ENCODE assay signal across 9 cellular contexts in the genomic region with DNA sequence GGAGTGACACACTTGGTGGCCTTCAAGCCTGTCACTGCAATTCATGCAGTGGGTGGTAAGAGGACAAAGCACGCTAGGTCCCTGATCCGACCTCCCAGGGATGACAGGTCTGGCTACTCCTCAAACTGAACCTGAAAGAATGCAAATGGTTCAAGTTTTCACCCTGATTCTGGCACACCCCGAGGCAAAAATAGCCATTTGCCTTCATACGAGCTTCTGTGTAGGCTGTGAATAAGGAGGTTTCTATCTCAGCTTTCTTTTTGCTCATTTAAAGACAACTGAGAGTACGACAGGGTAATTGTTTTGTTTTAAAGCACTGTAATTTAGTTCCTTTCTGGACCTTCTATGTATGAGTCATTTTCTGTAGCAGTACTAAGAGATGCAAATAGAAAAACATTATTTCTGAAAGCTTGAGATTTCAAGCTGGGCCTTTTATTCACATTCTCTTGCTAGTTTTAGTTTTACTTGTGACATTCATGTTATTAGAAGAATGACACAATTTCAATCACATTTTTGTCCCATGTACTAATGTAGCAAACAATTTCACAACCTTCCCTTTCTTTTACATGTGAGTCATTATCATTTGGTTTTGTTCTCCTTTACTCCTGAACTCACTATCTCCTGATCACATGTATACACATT. TPM values are rescaled to one million over a fixed set of nuclear protein-coding genes. Genes with fewer than 3 reads are reported as not detected.
DNase-seq lines count a peak whose midpoint lies in the region; ATAC-seq, FAIRE-seq and TF ChIP-seq lines count a peak whose summit lies in the region.
"Had no signal": no experiment of that assay in that cellular context is flagged by ENCODE, and none has a peak within 500 bp of the region (broad histone marks: within the 10 kb centered on the region; RNA-seq: fewer than 3 reads in every experiment).

No MANE protein-coding gene starts in this region.

- intact Hi-C loops in HepG2 (cut with micrococcal nuclease; ENCODE audit: unreplicated experiment): loop anchor here (10.0 kb wide), 1 partner anchor 278 kb away; a partner anchor contains a TSS

- FAIRE-seq in HepG2 (lab: Jason Lieb, UNC): no peak
- FAIRE-seq: G401.6 had no signal

- no peak for TF ChIP-seq CTCF in liver (IDR thresholded peaks at IDR 0.05; ENCODE audit: low read depth, low read length, missing input control)
- no peak for TF ChIP-seq CTCF in HepG2 (CRISPR knock-in tag; IDR thresholded peaks at IDR 0.05)

- H2AFZ ChIP-seq in HepG2 (ENCODE audit: low read length): no peak overlapping the region

- TF ChIP-seq RAD21 in liver (IDR thresholded peaks at IDR 0.05) (no peak), HepG2 (CRISPR knock-in tag; IDR thresholded peaks at IDR 0.05) (no peak)

- ATAC-seq in HepG2 (no peak), HG02973 (IDR thresholded peaks at IDR 0.05; ENCODE audit: unreplicated experiment) (peak; percentile 87), left lobe of liver (no peak)
- peak; percentile 79 for ATAC-seq in stimulated activated memory B cell treated with anti-CD40 and anti-IgM and Interleukin-4, amounts not matched to agents 10 μg/mL and 1 μg/mL and 100 μg/mL, for 72 hours

- H3K36me3 ChIP-seq in liver (ENCODE audit: control insufficient read depth in 4 of 4, insufficient read depth in 3 of 4, low read depth in 1 of 4, low read length in 3 of 4) (no peaks in the 10 kb centered on the region), HepG2 (replicated peaks in 1 of 2; ENCODE audit: control insufficient read depth in 1 of 2, insufficient read depth in 2 of 2, low read length in 2 of 2) (no peaks in the 10 kb centered on the region)

- TF ChIP-seq EP300 in HepG2 (IDR thresholded peaks at IDR 0.05; ENCODE audit: low read depth in 2 of 2, low read length in 2 of 2): no peak
- TF ChIP-seq EP300 in HepG2 (CRISPR knock-in tag; IDR thresholded peaks at IDR 0.05; ENCODE audit: borderline replicate concordance): no peak

- no peak overlapping the region for H3K4me2 ChIP-seq in HepG2 (ENCODE audit: low read depth, low read length)

- in situ Hi-C loops in HepG2 (cut with HindIII; ENCODE audit: extremely low pct_ligation_motif_present, low pct_unique_long_range_greater_than_20kb): no loop called here

- no peak overlapping the region for H3K4me3 ChIP-seq in liver (ENCODE audit: low read depth in 1 of 3, low read length in 3 of 3)
- H3K4me3 ChIP-seq in HepG2 (replicated peaks in 1 of 3; ENCODE audit: insufficient read depth in 1 of 3, low read depth in 2 of 3, low read length in 3 of 3): no peak overlapping the region

- H3K36me3 Mint-ChIP-seq in activated CD4-positive, alpha-beta memory T cell treated with anti-CD3 and anti-CD28 coated beads, Interleukin-2, amount 10 ng/mL, durations not matched to agents 7 days and 5 days (ENCODE audit: low read depth): no peaks in the 10 kb centered on the region
- H3K36me3 Mint-ChIP-seq in stimulated activated memory B cell treated with anti-CD40 and anti-IgM and Interleukin-4, amounts not matched to agents 10 μg/mL and 1 μg/mL and 100 μg/mL, for 72 hours: no peaks in the 10 kb centered on the region

- peak overlapping the region; percentile 64 for H3K27ac Mint-ChIP-seq in activated CD4-positive, alpha-beta memory T cell treated with anti-CD3 and anti-CD28 coated beads, Interleukin-2, amount 10 ng/mL, durations not matched to agents 7 days and 5 days
- no peak overlapping the region for H3K27ac Mint-ChIP-seq in stimulated activated memory B cell treated with anti-CD40 and anti-IgM and Interleukin-4, amounts not matched to agents 10 μg/mL and 1 μg/mL and 100 μg/mL, for 72 hours

- no peaks in the 10 kb centered on the region for H3K27me3 ChIP-seq in liver (ENCODE audit: control insufficient read depth in 4 of 4, insufficient read depth in 4 of 4, low read length in 3 of 4)
- no peaks in the 10 kb centered on the region; a peak in 1 of 5 replicates for H3K27me3 ChIP-seq in HepG2 (ENCODE audit: control insufficient read depth in 1 of 2, insufficient read depth in 2 of 2, low read length in 2 of 2)

- H3K4me3 Mint-ChIP-seq in activated CD4-positive, alpha-beta memory T cell treated with anti-CD3 and anti-CD28 coated beads, Interleukin-2, amount 10 ng/mL, durations not matched to agents 7 days and 5 days: no peak overlapping the region
- H3K4me3 Mint-ChIP-seq in stimulated activated memory B cell treated with anti-CD40 and anti-IgM and Interleukin-4, amounts not matched to agents 10 μg/mL and 1 μg/mL and 100 μg/mL, for 72 hours: no peak overlapping the region

- H3K79me2 ChIP-seq in HepG2 (ENCODE audit: insufficient read depth, low read length): no peaks in the 10 kb centered on the region

- H3K9me3 Mint-ChIP-seq in activated CD4-positive, alpha-beta memory T cell treated with anti-CD3 and anti-CD28 coated beads, Interleukin-2, amount 10 ng/mL, durations not matched to agents 7 days and 5 days: no peaks in the 10 kb centered on the region
- H3K9me3 Mint-ChIP-seq in stimulated activated memory B cell treated with anti-CD40 and anti-IgM and Interleukin-4, amounts not matched to agents 10 μg/mL and 1 μg/mL and 100 μg/mL, for 72 hours: no peaks in the 10 kb centered on the region

- H3K27me3 Mint-ChIP-seq in activated CD4-positive, alpha-beta memory T cell treated with anti-CD3 and anti-CD28 coated beads, Interleukin-2, amount 10 ng/mL, durations not matched to agents 7 days and 5 days: no peaks in the 10 kb centered on the region
- peaks cover 8% of the 10 kb centered on the region for H3K27me3 Mint-ChIP-seq in stimulated activated memory B cell treated with anti-CD40 and anti-IgM and Interleukin-4, amounts not matched to agents 10 μg/mL and 1 μg/mL and 100 μg/mL, for 72 hours

- H4K20me1 ChIP-seq in HepG2 (ENCODE audit: insufficient read depth, low read length): no peaks in the 10 kb centered on the region

- peaks cover 17% of the 10 kb centered on the region for H3K4me1 Mint-ChIP-seq in activated CD4-positive, alpha-beta memory T cell treated with anti-CD3 and anti-CD28 coated beads, Interleukin-2, amount 10 ng/mL, durations not matched to agents 7 days and 5 days
- H3K4me1 Mint-ChIP-seq in stimulated activated memory B cell treated with anti-CD40 and anti-IgM and Interleukin-4, amounts not matched to agents 10 μg/mL and 1 μg/mL and 100 μg/mL, for 72 hours: peaks cover 12% of the 10 kb centered on the region

- POLR2A ChIA-PET in HepG2 (lab: Yijun Ruan, JAX): no interaction called here
- POLR2A ChIA-PET in activated CD4-positive, alpha-beta memory T cell treated with anti-CD3 and anti-CD28 coated beads, Interleukin-2, amount 10 ng/mL, durations not matched to agents 7 days and 5 days (lab: Charles Lee): interaction anchor here (0.6 to 1.0 kb wide), 2 partner anchors 24 to 77 kb away, joined by 3 read pairs; a partner anchor contains a TSS

- peaks cover 0 to 33% (median 18%) of the 10 kb centered on the region in 4 donors for H3K4me1 ChIP-seq in liver (ENCODE audit: control insufficient read depth in 4 of 4, insufficient read depth in 4 of 4, low read length in 3 of 4)
- H3K4me1 ChIP-seq in HepG2 (ENCODE audit: insufficient read depth, low read length): peaks cover 13% of the 10 kb centered on the region

- no TSS peak for BruUV-seq in HepG2 (replicated peaks; lab: Mats Ljungman, UMichigan)

- H3K9me3 ChIP-seq in liver (ENCODE audit: control insufficient read depth in 4 of 4, low read length in 3 of 4): no peaks in the 10 kb centered on the region
- no peaks in the 10 kb centered on the region for H3K9me3 ChIP-seq in HepG2 (ENCODE audit: low read length)

- DNase-seq in HepG2 (ENCODE audit: low spot score) (no peak), DMS114 treated with DMSO at 0.1 percent for 48 hours (lab: John Stamatoyannopoulos, UW; ENCODE audit: unreplicated experiment) (no peak), nucleus accumbens (lab: John Stamatoyannopoulos, UW) (no peak), left lobe of liver (ENCODE audit: low spot score) (no peak)
- DNase-seq in activated CD4-positive, alpha-beta memory T cell treated with anti-CD3 and anti-CD28 coated beads, Interleukin-2, amount 10 ng/mL, durations not matched to agents 7 days and 5 days: no peak

- 84% methylated on average over 5 of the region's 5 CpGs for WGBS in liver
- WGBS in HepG2 (ENCODE audit: low lambda C conversion rate): 52% methylated on average over 4 of the region's 5 CpGs

- TF ChIP-seq POLR2A in HepG2 (IDR thresholded peaks at IDR 0.05; ENCODE audit: insufficient read depth in 1 of 2, low read depth in 2 of 2, low read length in 2 of 2): no peak

- CTCF ChIA-PET in HepG2 (lab: Yijun Ruan, JAX; ENCODE audit: low intra/inter-chr PET ratio, low total read pairs): no interaction called here
- CTCF ChIA-PET in activated CD4-positive, alpha-beta memory T cell treated with anti-CD3 and anti-CD28 coated beads, Interleukin-2, amount 10 ng/mL, durations not matched to agents 7 days and 5 days (lab: Charles Lee): interaction anchor here (0.6 to 7.2 kb wide), 3 partner anchors 62 to 1536 kb away, joined by 3 to 68 read pairs (median 6); no protein-coding TSS in a partner anchor

- H3K27ac ChIP-seq in liver (ENCODE audit: low read depth in 1 of 2, low read length in 2 of 2): peak overlapping the region; percentile 36 to 60
- H3K27ac ChIP-seq in HepG2 (ENCODE audit: extremely low read length, insufficient read depth, low read length): no peak overlapping the region

- H3K9ac ChIP-seq in liver (ENCODE audit: low read depth in 1 of 2, low read length in 2 of 2): no peak overlapping the region
- H3K9ac ChIP-seq in HepG2 (ENCODE audit: insufficient read depth, low read depth, low read length): no peak overlapping the region

RNA-seq across cellular contexts. Expression of a gene that starts 56.6 kb away (rescaled TPM):
- total RNA-seq in liver (10 to 100 TPM in 1 of 2 donors, 1 to 10 TPM in 1; 6.8 to 17.8 TPM), HepG2 (2016; rRNA removed; fragmentation: Illumina TruSeq; extraction: Trizol) (13.1 and 14.5 TPM in 2 replicates), left lobe of liver (23.6 TPM)
- polyA plus RNA-seq in liver (10 to 100 TPM; 16.3 to 28.8 TPM), HepG2 (2011; rRNA removed) (3.4 and 4.5 TPM in 2 replicates)
- 14.6 and 14.8 TPM in 2 replicates for total RNA-seq in HepG2 (2016; cell fraction: cytosol; rRNA removed; fragmentation: Illumina TruSeq; extraction: Trizol; ENCODE audit: low read depth)
- 12.6 and 14.3 TPM in 2 replicates for total RNA-seq in HepG2 (2016; cell fraction: insoluble cytoplasmic fraction; rRNA removed; fragmentation: Illumina TruSeq; extraction: Trizol)
- total RNA-seq in HepG2 (2016; cell fraction: membrane; rRNA removed; fragmentation: Illumina TruSeq; extraction: Trizol): 16.4 and 17.5 TPM in 2 replicates
- total RNA-seq in HepG2 (2016; cell fraction: nucleus; rRNA removed; fragmentation: Illumina TruSeq; extraction: Trizol): 5.5 and 6.1 TPM in 2 replicates
- 2.4 and 3.4 TPM in 2 replicates for polyA plus RNA-seq in HepG2 (2011; cell fraction: cytosol; rRNA removed)
- polyA plus RNA-seq in HepG2 (2011; cell fraction: nucleus; rRNA removed): 0.63 and 1.1 TPM in 2 replicates
- polyA plus RNA-seq in HepG2 (2012): 6.8 and 7.0 TPM in 2 replicates
- polyA plus RNA-seq in HepG2 (2016; cell fraction: cytosol; fragmentation: Illumina TruSeq; extraction: Trizol; ENCODE audit: low read depth): 18.5 and 18.8 TPM in 2 replicates
- 15.6 and 17.9 TPM in 2 replicates for polyA plus RNA-seq in HepG2 (2016; cell fraction: insoluble cytoplasmic fraction; fragmentation: Illumina TruSeq; extraction: Trizol; ENCODE audit: low read depth)
- polyA plus RNA-seq in HepG2 (2016; cell fraction: membrane; fragmentation: Illumina TruSeq; extraction: Trizol; ENCODE audit: low read depth): 15.9 and 16.3 TPM in 2 replicates
- polyA plus RNA-seq in HepG2 (2016; cell fraction: nucleus; fragmentation: Illumina TruSeq; extraction: Trizol; ENCODE audit: insufficient read depth, low read depth): 8.7 and 9.1 TPM in 2 replicates
- 1.1 and 2.3 TPM in 2 replicates for polyA minus RNA-seq in HepG2 (2011; rRNA and poly(A)+ RNA removed; ENCODE audit: low replicate concordance)
- polyA minus RNA-seq in HepG2 (2011; cell fraction: cytosol; rRNA and poly(A)+ RNA removed): 1.8 and 2.5 TPM in 2 replicates
- polyA minus RNA-seq in HepG2 (2011; cell fraction: nucleus; rRNA and poly(A)+ RNA removed): 2.0 and 2.2 TPM in 2 replicates
- 10 to 100 TPM; 10.9 to 11.6 TPM for total RNA-seq in activated CD4-positive, alpha-beta memory T cell treated with anti-CD3 and anti-CD28 coated beads, Interleukin-2, amount 10 ng/mL, durations not matched to agents 7 days and 5 days

Comparison
In these comparisons a context has a peak if more than half of its experiments do, and no peak if none do; other contexts are left out.
1. ATAC-seq: peak in HG02973 (single experiment) and stimulated activated memory B cell treated with anti-CD40 and anti-IgM and Interleukin-4, amounts not matched to agents 10 μg/mL and 1 μg/mL and 100 μg/mL, for 72 hours (single experiment); none in HepG2 (single experiment) and left lobe of liver (single experiment).